In the genomic region with DNA sequence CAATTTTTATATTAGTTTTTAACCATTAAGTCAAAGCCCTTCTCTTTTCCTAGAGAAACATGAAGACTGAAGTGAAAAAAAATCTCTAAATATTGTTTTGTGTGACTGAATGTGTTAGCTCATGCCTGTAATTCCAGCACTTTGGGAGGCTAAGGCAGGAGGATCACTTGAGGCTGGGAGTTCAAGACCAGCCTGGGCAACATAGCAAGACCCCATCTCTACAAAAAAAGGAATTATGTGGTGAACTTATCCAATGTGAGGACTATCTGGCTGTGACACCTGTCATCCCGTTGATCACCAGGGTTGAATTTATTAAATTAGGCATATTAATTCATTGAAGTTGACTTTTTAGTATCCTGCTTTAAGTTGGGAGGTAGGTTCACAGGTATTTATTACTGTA, we compare ENCODE assay signal across 2 cellular contexts.
TF ChIP-seq lines count a peak whose summit lies in the region.

No MANE protein-coding gene starts in this region.

TF ChIP-seq in HepG2, 621 proteins besides CTCF, POLR2A, EP300 and RAD21:
- TF ChIP-seq ZNF121 (CRISPR knock-in tag; IDR thresholded peaks at IDR 0.05) = peak; percentile 84
- TF ChIP-seq, protein P1, sequence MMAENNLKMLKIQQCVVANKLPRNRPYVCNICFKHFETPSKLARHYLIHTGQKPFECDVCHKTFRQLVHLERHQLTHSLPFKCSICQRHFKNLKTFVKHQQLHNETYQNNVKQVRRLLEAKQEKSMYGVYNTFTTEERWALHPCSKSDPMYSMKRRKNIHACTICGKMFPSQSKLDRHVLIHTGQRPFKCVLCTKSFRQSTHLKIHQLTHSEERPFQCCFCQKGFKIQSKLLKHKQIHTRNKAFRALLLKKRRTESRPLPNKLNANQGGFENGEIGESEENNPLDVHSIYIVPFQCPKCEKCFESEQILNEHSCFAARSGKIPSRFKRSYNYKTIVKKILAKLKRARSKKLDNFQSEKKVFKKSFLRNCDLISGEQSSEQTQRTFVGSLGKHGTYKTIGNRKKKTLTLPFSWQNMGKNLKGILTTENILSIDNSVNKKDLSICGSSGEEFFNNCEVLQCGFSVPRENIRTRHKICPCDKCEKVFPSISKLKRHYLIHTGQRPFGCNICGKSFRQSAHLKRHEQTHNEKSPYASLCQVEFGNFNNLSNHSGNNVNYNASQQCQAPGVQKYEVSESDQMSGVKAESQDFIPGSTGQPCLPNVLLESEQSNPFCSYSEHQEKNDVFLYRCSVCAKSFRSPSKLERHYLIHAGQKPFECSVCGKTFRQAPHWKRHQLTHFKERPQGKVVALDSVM (CRISPR knock-in tag; IDR thresholded peaks at IDR 0.05) = peak; percentile 42; the same call in 1 of the 2 replicates
- TF ChIP-seq, protein P2, sequence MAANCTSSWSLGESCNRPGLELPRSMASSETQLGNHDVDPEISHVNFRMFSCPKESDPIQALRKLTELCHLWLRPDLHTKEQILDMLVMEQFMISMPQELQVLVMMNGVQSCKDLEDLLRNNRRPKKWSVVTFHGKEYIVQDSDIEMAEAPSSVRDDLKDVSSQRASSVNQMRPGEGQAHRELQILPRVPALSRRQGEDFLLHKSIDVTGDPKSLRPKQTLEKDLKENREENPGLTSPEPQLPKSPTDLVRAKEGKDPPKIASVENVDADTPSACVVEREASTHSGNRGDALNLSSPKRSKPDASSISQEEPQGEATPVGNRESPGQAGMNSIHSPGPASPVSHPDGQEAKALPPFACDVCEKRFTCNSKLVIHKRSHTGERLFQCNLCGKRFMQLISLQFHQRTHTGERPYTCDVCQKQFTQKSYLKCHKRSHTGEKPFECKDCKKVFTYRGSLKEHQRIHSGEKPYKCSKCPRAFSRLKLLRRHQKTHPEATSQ (CRISPR knock-in tag; IDR thresholded peaks at IDR 0.05; ENCODE audit: borderline replicate concordance) = no peak

TF ChIP-seq in H1, 55 proteins besides CTCF, POLR2A, EP300 and RAD21:
- no peak for TF ChIP-seq SP1 (IDR thresholded peaks at IDR 0.05; ENCODE audit: low read depth, low read length)
- TF ChIP-seq KDM1A (IDR thresholded peaks at IDR 0.05; ENCODE audit: borderline replicate concordance, low read length) = peak; percentile 69; the same call in 1 of the 2 replicates
- no peak for TF ChIP-seq KDM4A (IDR thresholded peaks at IDR 0.05; ENCODE audit: low read depth, low read length, severe bottlenecking)
- no peak for TF ChIP-seq TBP (IDR thresholded peaks at IDR 0.05; ENCODE audit: low read depth, low read length)
- TF ChIP-seq PHF8 (conservative IDR thresholded peaks at IDR 0.05; ENCODE audit: low read depth, low read length) = no peak
- no peak for TF ChIP-seq SIX5 (IDR thresholded peaks at IDR 0.05; ENCODE audit: low read depth, low read length)
